ENCODE assay signal across 8 cellular contexts in genomic region chr7:150049012-150049655, GRCh38.
DNase-seq lines count a peak whose midpoint lies in the region; TF ChIP-seq lines count a peak whose summit lies in the region.
"Not testable (repeated sequence)": the region's sequence is repeated elsewhere in the genome, so short reads cannot be mapped to it uniquely, and the experiment has no call there.

No MANE protein-coding gene starts in this region.

- TF ChIP-seq CTCF in PC-9 (conservative IDR thresholded peaks at IDR 0.05) (peak; percentile 49), endothelial cell (IDR thresholded peaks at IDR 0.05; ENCODE audit: unreplicated experiment) (peak; percentile 25)

- not testable (repeated sequence) for BruUV-seq in PC-9 (replicated peaks; lab: Mats Ljungman, UMichigan)

- not testable (repeated sequence) for H3K27ac ChIP-seq in PC-9; stomach smooth muscle (ENCODE audit: low read length)

- not testable (repeated sequence) for H3K27ac Mint-ChIP-seq in activated naive CD4-positive, alpha-beta T cell treated with anti-CD3 and anti-CD28 coated beads, Interleukin-2, amount 10 ng/mL, durations not matched to agents 7 days and 5 days; endothelial cell (ENCODE audit: unreplicated experiment)

- H3K27me3 Mint-ChIP-seq in activated naive CD4-positive, alpha-beta T cell treated with anti-CD3 and anti-CD28 coated beads, Interleukin-2, amount 10 ng/mL, durations not matched to agents 7 days and 5 days: peaks cover 59% of the 10 kb centered on the region
- H3K27me3 Mint-ChIP-seq in endothelial cell (ENCODE audit: unreplicated experiment): not testable (repeated sequence)

- not testable (repeated sequence) for H2AFZ ChIP-seq in PC-9; neuron (ENCODE audit: low read depth, low read length)

- H3K9ac ChIP-seq in stomach smooth muscle (ENCODE audit: low read length in 2 of 2): peak overlapping the region; percentile 42 to 48

- H3K4me3 ChIP-seq in PC-9: peak overlapping the region; percentile 55; the same call in 1 of the 2 replicates
- peak overlapping the region; percentile 42 for H3K4me3 ChIP-seq in neuron (ENCODE audit: low read length)
- H3K4me3 ChIP-seq in stomach smooth muscle (ENCODE audit: low read length in 2 of 2): peak overlapping the region; percentile 40 to 63

- H4K20me1 ChIP-seq in PC-9 (ENCODE audit: insufficient read depth): not testable (repeated sequence)

- DNase-seq in DMS 273 (lab: John Stamatoyannopoulos, UW; ENCODE audit: unreplicated experiment) (peak; percentile 96), NCI-H1048 (lab: John Stamatoyannopoulos, UW) (peak; percentile 21), PC-9 (peak in 1 of 2 experiments; percentile 23), endothelial cell (ENCODE audit: low spot score) (peak; percentile 24), iPS-NIHi7 (ENCODE audit: extremely low spot score) (peak; percentile 14)
- DNase-seq in activated naive CD4-positive, alpha-beta T cell treated with anti-CD3 and anti-CD28 coated beads, Interleukin-2, amount 10 ng/mL, durations not matched to agents 7 days and 5 days: not testable (repeated sequence)

- CTCF ChIA-PET in PC-9 (lab: Charles Lee); activated naive CD4-positive, alpha-beta T cell treated with anti-CD3 and anti-CD28 coated beads, Interleukin-2, amount 10 ng/mL, durations not matched to agents 7 days and 5 days (lab: Charles Lee): not testable (repeated sequence)

- H3K4me1 Mint-ChIP-seq in activated naive CD4-positive, alpha-beta T cell treated with anti-CD3 and anti-CD28 coated beads, Interleukin-2, amount 10 ng/mL, durations not matched to agents 7 days and 5 days: peaks cover 21% of the 10 kb centered on the region
- H3K4me1 Mint-ChIP-seq in endothelial cell (ENCODE audit: unreplicated experiment): not testable (repeated sequence)

- POLR2A ChIA-PET in PC-9 (lab: Charles Lee; ENCODE audit: unreplicated experiment): not testable (repeated sequence)

- H3K4me1 ChIP-seq in PC-9 (replicated peaks; ENCODE audit: insufficient read depth); neuron (ENCODE audit: insufficient read depth, low read length); stomach smooth muscle (ENCODE audit: control insufficient read depth, insufficient read depth, low read length): not testable (repeated sequence)

- H3K79me2 ChIP-seq in PC-9 (ENCODE audit: low read depth): not testable (repeated sequence)

- H3K27me3 ChIP-seq in PC-9 (ENCODE audit: insufficient read depth, low read depth); stomach smooth muscle (ENCODE audit: control insufficient read depth in 1 of 2, insufficient read depth in 2 of 2, low read length in 2 of 2): not testable (repeated sequence)
- H3K27me3 ChIP-seq in neuron (ENCODE audit: insufficient read depth, low read length): peaks cover 11% of the 10 kb centered on the region

- intact Hi-C loops in PC-9 (cut with micrococcal nuclease; ENCODE audit: unreplicated experiment): loop anchor here (5.0 kb wide), 1 partner anchor 242 kb away; no protein-coding TSS in a partner anchor

- not testable (repeated sequence) for H3K9me2 ChIP-seq in PC-9 (ENCODE audit: insufficient read depth)

- H3K9me3 ChIP-seq in PC-9 (ENCODE audit: insufficient read depth, low read depth); neuron (ENCODE audit: low read length); stomach smooth muscle (ENCODE audit: control insufficient read depth in 2 of 2, low read length in 2 of 2): not testable (repeated sequence)

- H3K4me2 ChIP-seq in PC-9: peak overlapping the region; percentile 80

- peak overlapping the region; percentile 52 for H3K4me3 Mint-ChIP-seq in activated naive CD4-positive, alpha-beta T cell treated with anti-CD3 and anti-CD28 coated beads, Interleukin-2, amount 10 ng/mL, durations not matched to agents 7 days and 5 days
- peak overlapping the region; percentile 80 for H3K4me3 Mint-ChIP-seq in endothelial cell (ENCODE audit: unreplicated experiment)

- H3K36me3 ChIP-seq in PC-9 (ENCODE audit: low read depth); neuron (ENCODE audit: insufficient read depth, low read length); stomach smooth muscle (ENCODE audit: control insufficient read depth in 2 of 2, insufficient read depth in 2 of 2, low read length in 2 of 2): not testable (repeated sequence)

- not testable (repeated sequence) for H3F3A ChIP-seq in PC-9 (ENCODE audit: insufficient read depth, low read depth)

- H3K36me3 Mint-ChIP-seq in activated naive CD4-positive, alpha-beta T cell treated with anti-CD3 and anti-CD28 coated beads, Interleukin-2, amount 10 ng/mL, durations not matched to agents 7 days and 5 days; endothelial cell (ENCODE audit: low read depth, unreplicated experiment): not testable (repeated sequence)

- not testable (repeated sequence) for H3K9me3 Mint-ChIP-seq in activated naive CD4-positive, alpha-beta T cell treated with anti-CD3 and anti-CD28 coated beads, Interleukin-2, amount 10 ng/mL, durations not matched to agents 7 days and 5 days; endothelial cell (ENCODE audit: unreplicated experiment)
